ENCODE assay signal across 1 cellular context in genomic region chr16:59574296-59574695, GRCh38.
TF ChIP-seq lines count a peak whose summit lies in the region.

No MANE protein-coding gene starts in this region.

TF ChIP-seq in IMR-90, 13 proteins besides CTCF, POLR2A, EP300 and RAD21 (continued from another document):
- TF ChIP-seq USF2 (IDR thresholded peaks at IDR 0.05; ENCODE audit: low read depth, low read length) (no peak), CEBPB (IDR thresholded peaks at IDR 0.05; ENCODE audit: low read depth, low read length) (no peak), MAZ (IDR thresholded peaks at IDR 0.05; ENCODE audit: borderline replicate concordance, low read depth, low read length) (no peak), SMC3 (IDR thresholded peaks at IDR 0.05; ENCODE audit: low read depth, low read length) (no peak), RCOR1 (IDR thresholded peaks at IDR 0.05; ENCODE audit: insufficient replicate concordance, low read length) (no peak)
TF ChIP-seq in IMR-90: peak in this region for 0.
